In genomic region chr9:93172646-93173364, GRCh38 we compare ENCODE assay signal across 16 cellular contexts. TPM values are rescaled to one million over a fixed set of nuclear protein-coding genes. Genes with fewer than 3 reads are reported as not detected.
DNase-seq lines count a peak whose midpoint lies in the region; ATAC-seq, FAIRE-seq and TF ChIP-seq lines count a peak whose summit lies in the region.
"Had no signal": no experiment of that assay in that cellular context is flagged by ENCODE, and none has a peak within 500 bp of the region (broad histone marks: within the 10 kb centered on the region; RNA-seq: fewer than 3 reads in every experiment).

No MANE protein-coding gene starts in this region.

- H3K36me3 ChIP-seq in HepG2 (replicated peaks in 1 of 2; ENCODE audit: control insufficient read depth in 1 of 2, insufficient read depth in 2 of 2, low read length in 2 of 2) (no peaks in the 10 kb centered on the region), right lobe of liver (no peaks in the 10 kb centered on the region), osteoblast (ENCODE audit: insufficient read depth, low read length) (no peaks in the 10 kb centered on the region)
- H3K36me3 ChIP-seq: BLaER1 had no signal

- H3K4me2 ChIP-seq in HepG2 (ENCODE audit: low read depth, low read length) (no peak overlapping the region), osteoblast (ENCODE audit: insufficient read depth, low read length) (no peak overlapping the region)
- H3K4me2 ChIP-seq: BLaER1 had no signal

- H3K27me3 ChIP-seq in HepG2 (ENCODE audit: control insufficient read depth in 1 of 2, insufficient read depth in 2 of 2, low read length in 2 of 2) (peaks cover 5 to 36% of the 10 kb centered on the region in 2 experiments), right lobe of liver (no peaks in the 10 kb centered on the region), osteoblast (ENCODE audit: insufficient read depth, low read length) (peaks cover 2% of the 10 kb centered on the region)
- H3K27me3 ChIP-seq: BLaER1 had no signal

- CTCF ChIA-PET in HepG2 (lab: Yijun Ruan, JAX; ENCODE audit: low intra/inter-chr PET ratio, low total read pairs): no interaction called here

- TF ChIP-seq POLR2A in HepG2 (IDR thresholded peaks at IDR 0.05; ENCODE audit: insufficient read depth in 1 of 2, low read depth in 2 of 2, low read length in 2 of 2) (no peak), right lobe of liver (IDR thresholded peaks at IDR 0.05) (no peak)

- H3K4me1 ChIP-seq in HepG2 (ENCODE audit: insufficient read depth, low read length) (peaks cover 23% of the 10 kb centered on the region), right lobe of liver (peaks cover 0 to 12% (median 0%) of the 10 kb centered on the region in 4 donors), osteoblast (ENCODE audit: insufficient read depth, low read length) (no peaks in the 10 kb centered on the region)

- no peak overlapping the region for H3K9ac ChIP-seq in HepG2 (ENCODE audit: insufficient read depth, low read depth, low read length)
- H3K9ac ChIP-seq: BLaER1 had no signal

- WGBS in HepG2 (ENCODE audit: low lambda C conversion rate): 48% methylated on average over 15 of the region's 22 CpGs
- 74% methylated on average over 18 of the region's 22 CpGs for WGBS in right lobe of liver (ENCODE audit: insufficient coverage, low coverage, low lambda C conversion rate, missing lambda C conversion rate)

- H2AFZ ChIP-seq in HepG2 (ENCODE audit: low read length) (no peak overlapping the region), osteoblast (ENCODE audit: low read length) (no peak overlapping the region)

- H3K79me2 ChIP-seq in HepG2 (ENCODE audit: insufficient read depth, low read length) (no peaks in the 10 kb centered on the region), osteoblast (ENCODE audit: insufficient read depth, low read length) (no peaks in the 10 kb centered on the region)

- H3K27ac ChIP-seq in HepG2 (ENCODE audit: extremely low read length, insufficient read depth, low read length) (no peak overlapping the region), right lobe of liver (no peak overlapping the region), osteoblast (ENCODE audit: low read depth, low read length) (no peak overlapping the region)
- H3K27ac ChIP-seq: BLaER1, HL-60 had no signal

- H3K9me3 ChIP-seq in HepG2 (ENCODE audit: low read length) (no peaks in the 10 kb centered on the region), right lobe of liver (no peaks in the 10 kb centered on the region), osteoblast (ENCODE audit: low read depth, low read length) (no peaks in the 10 kb centered on the region)
- H3K9me3 ChIP-seq: BLaER1 had no signal

- FAIRE-seq in HepG2 (lab: Jason Lieb, UNC): no peak
- FAIRE-seq: GM12878, H54 had no signal

- intact Hi-C loops in HepG2 (cut with micrococcal nuclease; ENCODE audit: unreplicated experiment) (no loop called here), right lobe of liver (cut with DNase I) (no loop called here)

- DNase-seq in HepG2 (ENCODE audit: low spot score): no peak
- DNase-seq in right lobe of liver: no peak
- peak; percentile 44 for DNase-seq in cerebellar cortex (ENCODE audit: low spot score)
- DNase-seq in medulla oblongata (ENCODE audit: extremely low spot score): peak; percentile 66
- peak; percentile 18 for DNase-seq in osteoblast (ENCODE audit: insufficient read length, low spot score, missing footprints)
- no peak for DNase-seq in NCI-H524 treated with DMSO at 0.1 percent for 48 hours (lab: John Stamatoyannopoulos, UW)
- no peak for DNase-seq in GF-D8 (lab: John Stamatoyannopoulos, UW)
- DNase-seq: 8988T; AML-193; CD4-positive, CD25-positive, alpha-beta regulatory T cell; DMS53 had no signal

- TF ChIP-seq EP300 in HepG2 (IDR thresholded peaks at IDR 0.05; ENCODE audit: low read depth in 2 of 2, low read length in 2 of 2): no peak
- no peak for TF ChIP-seq EP300 in HepG2 (CRISPR knock-in tag; IDR thresholded peaks at IDR 0.05; ENCODE audit: borderline replicate concordance)

- in situ Hi-C loops in HepG2 (cut with HindIII; ENCODE audit: extremely low pct_ligation_motif_present, low pct_unique_long_range_greater_than_20kb): loop anchor here (25.0 kb wide), 1 partner anchor 264 kb away; no protein-coding TSS in a partner anchor

- no TSS peak for BruUV-seq in HepG2 (replicated peaks; lab: Mats Ljungman, UMichigan)

- TF ChIP-seq RAD21 in HepG2 (CRISPR knock-in tag; IDR thresholded peaks at IDR 0.05): no peak

- TF ChIP-seq CTCF in HepG2 (CRISPR knock-in tag; IDR thresholded peaks at IDR 0.05) (no peak), right lobe of liver (IDR thresholded peaks at IDR 0.05) (no peak), osteoblast (IDR thresholded peaks at IDR 0.05; ENCODE audit: extremely low read depth, low read depth, low read length) (no peak)

- POLR2A ChIA-PET in HepG2 (lab: Yijun Ruan, JAX): no interaction called here

- ATAC-seq in HepG2 (no peak), right lobe of liver (no peak), GM21737 (IDR thresholded peaks at IDR 0.05; ENCODE audit: unreplicated experiment) (no peak)
- ATAC-seq: GM12878 had no signal

- no peak overlapping the region for H3K4me3 ChIP-seq in HepG2 (replicated peaks in 1 of 3; ENCODE audit: insufficient read depth in 1 of 3, low read depth in 2 of 3, low read length in 3 of 3)
- no peak overlapping the region for H3K4me3 ChIP-seq in right lobe of liver
- H3K4me3 ChIP-seq in osteoblast (ENCODE audit: insufficient read depth, low read length): no peak overlapping the region
- H3K4me3 ChIP-seq: BLaER1, GM12878 had no signal

- no peaks in the 10 kb centered on the region for H4K20me1 ChIP-seq in HepG2 (ENCODE audit: insufficient read depth, low read length)
- H4K20me1 ChIP-seq in osteoblast (ENCODE audit: insufficient read depth, low read length): no peaks in the 10 kb centered on the region
- H4K20me1 ChIP-seq: BLaER1 had no signal

RNA-seq across cellular contexts. Expression of gene WNK2, which starts 11.1 kb away (rescaled TPM):
- total RNA-seq in HepG2 (2016; rRNA removed; fragmentation: Illumina TruSeq; extraction: Trizol) (10.5 and 16.6 TPM in 2 replicates), right lobe of liver (1 to 10 TPM in 5 of 6 experiments, under 1 TPM in 1; 0.43 to 3.6 (median 1.3) TPM), osteoblast (not detected in 2 replicates)
- total RNA-seq in HepG2 (2016; cell fraction: cytosol; rRNA removed; fragmentation: Illumina TruSeq; extraction: Trizol; ENCODE audit: low read depth): 2.8 and 5.4 TPM in 2 replicates
- 7.9 and 14.6 TPM in 2 replicates for total RNA-seq in HepG2 (2016; cell fraction: insoluble cytoplasmic fraction; rRNA removed; fragmentation: Illumina TruSeq; extraction: Trizol)
- 9.4 and 9.8 TPM in 2 replicates for total RNA-seq in HepG2 (2016; cell fraction: membrane; rRNA removed; fragmentation: Illumina TruSeq; extraction: Trizol)
- total RNA-seq in HepG2 (2016; cell fraction: nucleus; rRNA removed; fragmentation: Illumina TruSeq; extraction: Trizol): 21.0 and 29.3 TPM in 2 replicates
- 11.4 and 12.0 TPM in 2 replicates for polyA plus RNA-seq in HepG2 (2011; rRNA removed)
- polyA plus RNA-seq in HepG2 (2011; cell fraction: cytosol; rRNA removed): 3.1 and 5.3 TPM in 2 replicates
- 98.4 and 126 TPM in 2 replicates for polyA plus RNA-seq in HepG2 (2011; cell fraction: nucleus; rRNA removed)
- polyA plus RNA-seq in HepG2 (2012): 29.1 and 39.4 TPM in 2 replicates
- 3.2 and 4.2 TPM in 2 replicates for polyA plus RNA-seq in HepG2 (2016; cell fraction: cytosol; fragmentation: Illumina TruSeq; extraction: Trizol; ENCODE audit: low read depth)
- 18.9 and 27.7 TPM in 2 replicates for polyA plus RNA-seq in HepG2 (2016; cell fraction: insoluble cytoplasmic fraction; fragmentation: Illumina TruSeq; extraction: Trizol; ENCODE audit: low read depth)
- 4.9 and 6.5 TPM in 2 replicates for polyA plus RNA-seq in HepG2 (2016; cell fraction: membrane; fragmentation: Illumina TruSeq; extraction: Trizol; ENCODE audit: low read depth)
- polyA plus RNA-seq in HepG2 (2016; cell fraction: nucleus; fragmentation: Illumina TruSeq; extraction: Trizol; ENCODE audit: insufficient read depth, low read depth): 87.2 and 94.8 TPM in 2 replicates
- polyA minus RNA-seq in HepG2 (2011; rRNA and poly(A)+ RNA removed; ENCODE audit: low replicate concordance): 8.4 and 22.7 TPM in 2 replicates
- 15.8 and 17.9 TPM in 2 replicates for polyA minus RNA-seq in HepG2 (2011; cell fraction: cytosol; rRNA and poly(A)+ RNA removed)
- 32.8 and 40.0 TPM in 2 replicates for polyA minus RNA-seq in HepG2 (2011; cell fraction: nucleus; rRNA and poly(A)+ RNA removed)
- polyA plus RNA-seq: CD4-positive, CD25-positive, alpha-beta regulatory T cell; GM12878 had no signal

RNA-seq across cellular contexts. Expression of gene NINJ1, which starts 38.8 kb away (rescaled TPM):
- total RNA-seq in HepG2 (2016; rRNA removed; fragmentation: Illumina TruSeq; extraction: Trizol) (77.1 and 92.1 TPM in 2 replicates), right lobe of liver (100 to 1,000 TPM in 1 of 6 experiments, 10 to 100 TPM in 5; 35.6 to 103 (median 65.1) TPM), osteoblast (33.6 and 34.7 TPM in 2 replicates)
- total RNA-seq in HepG2 (2016; cell fraction: cytosol; rRNA removed; fragmentation: Illumina TruSeq; extraction: Trizol; ENCODE audit: low read depth): 104 and 127 TPM in 2 replicates
- 66.8 and 94.8 TPM in 2 replicates for total RNA-seq in HepG2 (2016; cell fraction: insoluble cytoplasmic fraction; rRNA removed; fragmentation: Illumina TruSeq; extraction: Trizol)
- total RNA-seq in HepG2 (2016; cell fraction: membrane; rRNA removed; fragmentation: Illumina TruSeq; extraction: Trizol): 149 and 180 TPM in 2 replicates
- 48.9 and 58.7 TPM in 2 replicates for total RNA-seq in HepG2 (2016; cell fraction: nucleus; rRNA removed; fragmentation: Illumina TruSeq; extraction: Trizol)
- polyA plus RNA-seq in HepG2 (2011; rRNA removed): 81.2 and 109 TPM in 2 replicates
- polyA plus RNA-seq in HepG2 (2011; cell fraction: cytosol; rRNA removed): 83.2 and 110 TPM in 2 replicates
- polyA plus RNA-seq in HepG2 (2011; cell fraction: nucleus; rRNA removed): 62.3 and 83.6 TPM in 2 replicates
- 77.3 and 145 TPM in 2 replicates for polyA plus RNA-seq in HepG2 (2012)
- polyA plus RNA-seq in HepG2 (2016; cell fraction: cytosol; fragmentation: Illumina TruSeq; extraction: Trizol; ENCODE audit: low read depth): 196 and 226 TPM in 2 replicates
- 104 and 130 TPM in 2 replicates for polyA plus RNA-seq in HepG2 (2016; cell fraction: insoluble cytoplasmic fraction; fragmentation: Illumina TruSeq; extraction: Trizol; ENCODE audit: low read depth)
- 235 and 242 TPM in 2 replicates for polyA plus RNA-seq in HepG2 (2016; cell fraction: membrane; fragmentation: Illumina TruSeq; extraction: Trizol; ENCODE audit: low read depth)
- 122 and 127 TPM in 2 replicates for polyA plus RNA-seq in HepG2 (2016; cell fraction: nucleus; fragmentation: Illumina TruSeq; extraction: Trizol; ENCODE audit: insufficient read depth, low read depth)
- 22.5 and 101 TPM in 2 replicates for polyA minus RNA-seq in HepG2 (2011; rRNA and poly(A)+ RNA removed; ENCODE audit: low replicate concordance)
- polyA minus RNA-seq in HepG2 (2011; cell fraction: cytosol; rRNA and poly(A)+ RNA removed): 26.1 and 26.7 TPM in 2 replicates
- polyA minus RNA-seq in HepG2 (2011; cell fraction: nucleus; rRNA and poly(A)+ RNA removed): 17.8 and 21.8 TPM in 2 replicates

Comparison
In these comparisons a context has a peak if more than half of its experiments do, and no peak if none do; other contexts are left out.
1. DNase-seq: peak in cerebellar cortex (single experiment), medulla oblongata (single experiment) and osteoblast (single experiment); none in HepG2 (single experiment), right lobe of liver (0 of 3), NCI-H524 treated with DMSO at 0.1 percent for 48 hours (single experiment) and GF-D8 (single experiment).